30 cellular contexts compared by ENCODE assay signal in genomic region chr1:150660584-150660983, GRCh38.
"Had no signal": no experiment of that assay in that cellular context is flagged by ENCODE, and none has a peak within 500 bp of the region (broad histone marks: within the 10 kb centered on the region; RNA-seq: fewer than 3 reads in every experiment).

No MANE protein-coding gene starts in this region.

- ATAC-seq: activated naive CD4-positive, alpha-beta T cell treated with anti-CD3 and anti-CD28 coated beads, Interleukin-2, amount 50 U/mL, for 72 hours; activated T-cell treated with anti-CD3 and anti-CD28 coated beads, Interleukin-2, amount 50 U/mL, for 4 hours; body of pancreas; Panc1; Right ventricle myocardium inferior; SK-N-SH treated with all-trans-retinoic acid at 6 μM for 48 hours; T-cell; T-helper 17 cell had no signal

- H3K27me3 Mint-ChIP-seq: activated CD4-positive, alpha-beta T cell treated with anti-CD3 and anti-CD28 coated beads, Interleukin-2, amount 10 ng/mL, durations not matched to agents 24 days and 14 days; T-cell; T-helper 17 cell had no signal

- H3K4me3 Mint-ChIP-seq: activated CD4-positive, alpha-beta T cell treated with anti-CD3 and anti-CD28 coated beads, Interleukin-2, amount 10 ng/mL, durations not matched to agents 24 days and 14 days; activated naive CD4-positive, alpha-beta T cell treated with anti-CD3 and anti-CD28 coated beads for 36 hours; activated T-cell treated with anti-CD3 and anti-CD28 coated beads, Interleukin-2, amount 50 U/mL, for 4 hours; activated T-helper 1 cell treated with anti-CD3 and anti-CD28 coated beads, Interleukin-12 subunit alpha, Interleukin-12 subunit beta, Interleukin-2, Interleukin-4 antibody, amounts not matched to agents 30 ng/mL and 10 ng/mL and 1 ng/mL, durations not matched to agents 14 hours and 24 hours and 36 hours; T-cell; T-helper 17 cell had no signal

- FAIRE-seq: astrocyte, bronchial epithelial cell had no signal

- H3K27ac Mint-ChIP-seq: activated CD4-positive, alpha-beta T cell treated with anti-CD3 and anti-CD28 coated beads, Interleukin-2, amount 10 ng/mL, durations not matched to agents 24 days and 14 days; activated naive CD4-positive, alpha-beta T cell treated with anti-CD3 and anti-CD28 coated beads for 36 hours; activated naive CD4-positive, alpha-beta T cell treated with anti-CD3 and anti-CD28 coated beads, Interleukin-2, amount 50 U/mL, for 72 hours; activated T-helper 1 cell treated with anti-CD3 and anti-CD28 coated beads, Interleukin-12 subunit alpha, Interleukin-12 subunit beta, Interleukin-2, Interleukin-4 antibody, amounts not matched to agents 30 ng/mL and 10 ng/mL and 1 ng/mL, durations not matched to agents 14 hours and 24 hours and 36 hours; T-cell; T-helper 17 cell had no signal

- H3K27ac ChIP-seq: adrenal gland, body of pancreas, VCaP had no signal

- H3K9me3 Mint-ChIP-seq: activated CD4-positive, alpha-beta T cell treated with anti-CD3 and anti-CD28 coated beads, Interleukin-2, amount 10 ng/mL, durations not matched to agents 24 days and 14 days; activated naive CD4-positive, alpha-beta T cell treated with anti-CD3 and anti-CD28 coated beads for 36 hours; activated naive CD4-positive, alpha-beta T cell treated with anti-CD3 and anti-CD28 coated beads, Interleukin-2, amount 50 U/mL, for 72 hours; activated T-cell treated with anti-CD3 and anti-CD28 coated beads, Interleukin-2, amount 50 U/mL, for 4 hours; activated T-helper 1 cell treated with anti-CD3 and anti-CD28 coated beads, Interleukin-12 subunit alpha, Interleukin-12 subunit beta, Interleukin-2, Interleukin-4 antibody, amounts not matched to agents 30 ng/mL and 10 ng/mL and 1 ng/mL, durations not matched to agents 14 hours and 24 hours and 36 hours; T-cell had no signal

- H3K27me3 ChIP-seq: adrenal gland, body of pancreas, MG63 had no signal

- H3K4me3 ChIP-seq: adrenal gland, body of pancreas, MG63 had no signal

- H3K9me3 ChIP-seq: adrenal gland, body of pancreas, MG63 had no signal

- DNase-seq: activated CD4-positive, alpha-beta T cell treated with anti-CD3 and anti-CD28 coated beads, Interleukin-2, amount 10 ng/mL, durations not matched to agents 24 days and 14 days; activated CD4-positive, alpha-beta T cell treated with anti-CD3 and anti-CD28 coated beads, Interleukin-2, amount 50 U/mL, for 4 hours; activated CD8-positive, alpha-beta memory T cell treated with anti-CD3 and anti-CD28 coated beads, Interleukin-2, amount 50 U/mL, for 4 hours; activated gamma-delta T cell treated with Interleukin-2 at 50 U/mL for 16 hours; activated naive CD4-positive, alpha-beta T cell treated with anti-CD3 and anti-CD28 coated beads for 36 hours; activated T-cell treated with anti-CD3 and anti-CD28 coated beads for 4 hours; activated T-cell treated with anti-CD3 and anti-CD28 coated beads, Interleukin-2, amount 50 U/mL, for 4 hours; adrenal gland; body of pancreas; caudate nucleus; Karpas-422; KBM-7; MG63; NCI-H1092; NCI-H1436 treated with DMSO at 0.1 percent for 48 hours; NCI-H1694 treated with DMSO at 0.1 percent for 48 hours; NCI-H2029; NCI-H345; NCI-H524 treated with DMSO at 0.1 percent for 48 hours; SIG-M5; T-cell; T-helper 17 cell had no signal
